In genomic region chr12:51972424-51972812, GRCh38 we compare ENCODE assay signal across 8 cellular contexts. TPM values are rescaled to one million over a fixed set of nuclear protein-coding genes. Genes with fewer than 3 reads are reported as not detected.
DNase-seq lines count a peak whose midpoint lies in the region; ATAC-seq, FAIRE-seq and TF ChIP-seq lines count a peak whose summit lies in the region.

No MANE protein-coding gene starts in this region.

- H3K27me3 ChIP-seq in K562 (ENCODE audit: control insufficient read depth in 2 of 2, insufficient read depth in 2 of 2, low read length in 2 of 2) (no peaks in the 10 kb centered on the region), mesendoderm (ENCODE audit: insufficient read depth, low read length, poor library complexity) (no peaks in the 10 kb centered on the region), tibial artery (no peaks in the 10 kb centered on the region)

- no peak overlapping the region for H2AK5ac ChIP-seq in mesendoderm (ENCODE audit: low read length)

- H3K18ac ChIP-seq in mesendoderm (ENCODE audit: low read length): no peak overlapping the region

- 0% methylated on average over 5 of the region's 5 CpGs for WGBS in K562 (ENCODE audit: insufficient coverage, low coverage, missing lambda C conversion rate)
- no CpG with 5 or more reads among the region's 5 CpGs for WGBS in mesendoderm (ENCODE audit: extremely low coverage, insufficient coverage, low lambda C conversion rate)

- H2BK5ac ChIP-seq in mesendoderm (ENCODE audit: low read length): no peak overlapping the region

- peaks cover 15% of the 10 kb centered on the region for H3K79me1 ChIP-seq in mesendoderm (ENCODE audit: low read length)

- H2BK15ac ChIP-seq in mesendoderm (replicated peaks; ENCODE audit: low read depth): no peak overlapping the region

- H2AFZ ChIP-seq in K562 (ENCODE audit: low read depth, low read length): no peak overlapping the region

- H3K9ac ChIP-seq in K562 (ENCODE audit: insufficient read depth in 1 of 2, low read depth in 2 of 2, low read length in 2 of 2) (no peak overlapping the region), mesendoderm (ENCODE audit: low read length) (no peak overlapping the region)

- H3K4ac ChIP-seq in mesendoderm (ENCODE audit: low read depth, low read length): no peak overlapping the region

- H3K23ac ChIP-seq in mesendoderm (ENCODE audit: low read length): no peak overlapping the region

- H3K79me2 ChIP-seq in K562 (ENCODE audit: control insufficient read depth, insufficient read depth, low read length) (peaks cover 24% of the 10 kb centered on the region; the same call in 2 of the 3 replicates), mesendoderm (ENCODE audit: control insufficient read depth, insufficient read depth, low read length) (peaks cover 1% of the 10 kb centered on the region)

- H3K27ac ChIP-seq in K562 (ENCODE audit: extremely low read depth, low read depth, low read length) (peak overlapping the region; percentile 34; the same call in 1 of the 3 replicates), mesendoderm (ENCODE audit: low read depth, low read length) (peak overlapping the region; percentile 4), tibial artery (peak overlapping the region in 1 of 2 donors; percentile 20)

- H3K4me3 Mint-ChIP-seq in stimulated activated naive CD8-positive, alpha-beta T cell treated with anti-CD3 and anti-CD28 coated beads, Interleukin-15, Interleukin-2, amounts not matched to agents 100 ng/mL and 50 ng/mL, for 24 hours: peak overlapping the region; percentile 34

- no peak for FAIRE-seq in K562 (lab: Jason Lieb, UNC)

- H3K4me2 ChIP-seq in K562 (ENCODE audit: insufficient read depth, low read length) (peak overlapping the region; percentile 55), mesendoderm (ENCODE audit: low read length) (no peak overlapping the region)

- H4K8ac ChIP-seq in mesendoderm (ENCODE audit: low read depth, low read length): no peak overlapping the region

- H3K36me3 ChIP-seq in K562 (ENCODE audit: control insufficient read depth, insufficient read depth, low read length): peaks cover 23% of the 10 kb centered on the region; the same call in 2 of the 3 replicates
- H3K36me3 ChIP-seq in mesendoderm (ENCODE audit: control insufficient read depth, insufficient read depth, low read length): no peaks in the 10 kb centered on the region
- peaks cover 22 to 23% (median 23%) of the 10 kb centered on the region in 3 donors for H3K36me3 ChIP-seq in tibial artery

- H3K4me1 ChIP-seq in K562 (replicated peaks in 1 of 2; ENCODE audit: control insufficient read depth in 2 of 2, insufficient read depth in 2 of 2, low read length in 2 of 2) (peaks cover 10 to 47% of the 10 kb centered on the region in 2 experiments; a peak in 4 of 5 replicates), mesendoderm (ENCODE audit: control insufficient read depth, low read depth, low read length) (peaks cover 34% of the 10 kb centered on the region), tibial artery (peaks cover 0 to 46% (median 32%) of the 10 kb centered on the region in 4 donors)

- H4K5ac ChIP-seq in mesendoderm (ENCODE audit: low read length): no peak overlapping the region

- POLR2A ChIA-PET in K562 (lab: Yijun Ruan, JAX): interaction anchor here (0.5 to 1.1 kb wide), 2 partner anchors 12 to 93 kb away, joined by 3 to 4 read pairs; no protein-coding TSS in a partner anchor

- no peaks in the 10 kb centered on the region for H3K27me3 Mint-ChIP-seq in stimulated activated naive CD8-positive, alpha-beta T cell treated with anti-CD3 and anti-CD28 coated beads, Interleukin-15, Interleukin-2, amounts not matched to agents 100 ng/mL and 50 ng/mL, for 24 hours

- H3K9me3 Mint-ChIP-seq in stimulated activated naive CD8-positive, alpha-beta T cell treated with anti-CD3 and anti-CD28 coated beads, Interleukin-15, Interleukin-2, amounts not matched to agents 100 ng/mL and 50 ng/mL, for 24 hours: no peaks in the 10 kb centered on the region

- peaks cover 20% of the 10 kb centered on the region for H3K36me3 Mint-ChIP-seq in stimulated activated naive CD8-positive, alpha-beta T cell treated with anti-CD3 and anti-CD28 coated beads, Interleukin-15, Interleukin-2, amounts not matched to agents 100 ng/mL and 50 ng/mL, for 24 hours (ENCODE audit: low read depth)

- H3K4me3 ChIP-seq in K562: no peak overlapping the region
- H3K4me3 ChIP-seq in mesendoderm (ENCODE audit: low read length): no peak overlapping the region
- no peak overlapping the region for H3K4me3 ChIP-seq in tibial artery

- no TSS peak for BruUV-seq in K562 (replicated peaks; lab: Mats Ljungman, UMichigan)

- no peak overlapping the region for H2BK120ac ChIP-seq in mesendoderm (ENCODE audit: low read depth, low read length)

- no peak overlapping the region for H3K56ac ChIP-seq in mesendoderm (ENCODE audit: low read length)

- ATAC-seq in stimulated activated naive CD8-positive, alpha-beta T cell treated with anti-CD3 and anti-CD28 coated beads, Interleukin-15, Interleukin-2, amounts not matched to agents 100 U/mL and 50 U/mL, for 24 hours: no peak
- ATAC-seq in K562 (peak; percentile 29), HG03045 (IDR thresholded peaks at IDR 0.05; ENCODE audit: unreplicated experiment) (no peak)

- no peak for DNase-seq in stimulated activated naive CD8-positive, alpha-beta T cell treated with anti-CD3 and anti-CD28 coated beads, Interleukin-15, Interleukin-2, amounts not matched to agents 100 U/mL and 50 U/mL, for 24 hours
- DNase-seq in K562 (ENCODE audit: extremely low read depth in 1 of 4, low spot score in 3 of 4) (no peak), mesendoderm (peak; percentile 34), tibial artery (no peak), HT-29 (ENCODE audit: low spot score) (no peak), NCI-H748 treated with DMSO at 0.1 percent for 48 hours (lab: John Stamatoyannopoulos, UW) (no peak)

- H3K4me1 Mint-ChIP-seq in stimulated activated naive CD8-positive, alpha-beta T cell treated with anti-CD3 and anti-CD28 coated beads, Interleukin-15, Interleukin-2, amounts not matched to agents 100 ng/mL and 50 ng/mL, for 24 hours (ENCODE audit: low read depth): peaks cover 78% of the 10 kb centered on the region

- TF ChIP-seq POLR2A in K562 (conservative IDR thresholded peaks at IDR 0.05): no peak

- CTCF ChIA-PET in K562 (lab: Yijun Ruan, JAX; ENCODE audit: low intra/inter-chr PET ratio): no interaction called here

- TF ChIP-seq CTCF in K562 (IDR thresholded peaks at IDR 0.05 in 2 of 3, conservative IDR thresholded peaks at IDR 0.05 in 1 of 3; ENCODE audit: insufficient read depth in 2 of 3, low read depth in 1 of 3, low read length in 3 of 3) (no peak), tibial artery (IDR thresholded peaks at IDR 0.05) (no peak)

- H3K27ac Mint-ChIP-seq in stimulated activated naive CD8-positive, alpha-beta T cell treated with anti-CD3 and anti-CD28 coated beads, Interleukin-15, Interleukin-2, amounts not matched to agents 100 ng/mL and 50 ng/mL, for 24 hours: peak overlapping the region; percentile 32

- peaks cover 5% of the 10 kb centered on the region for H3K9me1 ChIP-seq in K562 (ENCODE audit: control insufficient read depth, insufficient read depth, low read length)

- peaks cover 36% of the 10 kb centered on the region for H4K20me1 ChIP-seq in K562 (replicated peaks; ENCODE audit: control insufficient read depth, insufficient read depth, low read length)

- no peak for TF ChIP-seq RAD21 in K562 (CRISPR knock-in tag; conservative IDR thresholded peaks at IDR 0.05 in 1 of 2, IDR thresholded peaks at IDR 0.05 in 1 of 2)

- intact Hi-C loops in K562 (cut with micrococcal nuclease) (no loop called here), tibial artery (cut with DNase I; ENCODE audit: low total_unique reads) (no loop called here)

- H3K9me3 ChIP-seq in K562 (replicated peaks; ENCODE audit: control insufficient read depth, insufficient read depth, low read depth, low read length) (no peaks in the 10 kb centered on the region), tibial artery (no peaks in the 10 kb centered on the region)

- TF ChIP-seq EP300 in K562 (IDR thresholded peaks at IDR 0.05; ENCODE audit: low read length): no peak

- in situ Hi-C loops in K562 (cut with MboI): no loop called here

RNA-seq across cellular contexts. Expression of gene ACVR1B, which starts 20.9 kb away (rescaled TPM):
- 23.4 and 35.1 TPM in 2 replicates for total RNA-seq in K562 (2011; cell fraction: chromatin; rRNA removed; ENCODE audit: low replicate concordance)
- total RNA-seq in K562 (2011; cell fraction: nucleolus; rRNA removed): 25.7 and 30.9 TPM in 2 replicates
- total RNA-seq in K562 (2011; cell fraction: nucleoplasm; rRNA removed): 34.2 and 41.3 TPM in 2 replicates
- total RNA-seq in K562 (2014; rRNA removed): 6.8 and 8.6 TPM in 2 replicates
- 5.9 and 6.7 TPM in 2 replicates for total RNA-seq in K562 (2014; rRNA removed; fragmentation: Illumina TruSeq; extraction: Trizol)
- total RNA-seq in K562 (2015; rRNA removed; fragmentation: Illumina TruSeq; extraction: Trizol): 5.9 and 6.9 TPM in 2 replicates
- 10.3 and 15.1 TPM in 2 replicates for total RNA-seq in K562 (2021)
- polyA plus RNA-seq in K562 (2011; rRNA removed): 8.0 and 8.4 TPM in 2 replicates
- polyA plus RNA-seq in K562 (2011; cell fraction: cytosol; rRNA removed): 7.8 and 8.1 TPM in 2 replicates
- 11.1 and 12.6 TPM in 2 replicates for polyA plus RNA-seq in K562 (2011; cell fraction: nucleus; rRNA removed)
- polyA plus RNA-seq in K562 (2012): 7.8 and 12.4 TPM in 2 replicates
- 9.9 and 10.8 TPM in 2 replicates for polyA plus RNA-seq in K562 (2014; fragmentation: Illumina TruSeq; extraction: Trizol)
- polyA plus RNA-seq in K562 (2014; fragmentation: Nextera tagmentation; extraction: Ambion mirVana): under 1 TPM; 0.97 to 0.98 TPM
- polyA plus RNA-seq in K562 (2014; rRNA removed): 7.2 and 11.3 TPM in 2 replicates
- polyA minus RNA-seq in K562 (2011; rRNA and poly(A)+ RNA removed): 12.3 and 13.4 TPM in 2 replicates
- polyA minus RNA-seq in K562 (2011; cell fraction: cytosol; rRNA and poly(A)+ RNA removed): 5.4 and 7.0 TPM in 2 replicates
- 4.3 and 6.0 TPM in 2 replicates for polyA minus RNA-seq in K562 (2011; cell fraction: nucleus; rRNA and poly(A)+ RNA removed)
- polyA plus RNA-seq in mesendoderm (2013, experiment 1 of 2): 9.9 TPM
- polyA plus RNA-seq in mesendoderm (2013, experiment 2 of 2): 9.5 TPM
- 10.6 and 14.2 TPM in 2 replicates for total RNA-seq in HT-29 (2014; rRNA removed; shearing (Covaris generic))

RNA-seq across cellular contexts. Expression of gene TAMALIN, which starts 34.3 kb away (rescaled TPM):
- total RNA-seq in K562 (2011; cell fraction: chromatin; rRNA removed; ENCODE audit: low replicate concordance): 3.2 and 11.3 TPM in 2 replicates
- 5.7 and 10.0 TPM in 2 replicates for total RNA-seq in K562 (2011; cell fraction: nucleolus; rRNA removed)
- total RNA-seq in K562 (2011; cell fraction: nucleoplasm; rRNA removed): 3.2 and 3.4 TPM in 2 replicates
- 0.82 and 1.5 TPM in 2 replicates for total RNA-seq in K562 (2014; rRNA removed)
- 0.70 and 1.3 TPM in 2 replicates for total RNA-seq in K562 (2014; rRNA removed; fragmentation: Illumina TruSeq; extraction: Trizol)
- total RNA-seq in K562 (2015; rRNA removed; fragmentation: Illumina TruSeq; extraction: Trizol): 2.2 and 3.2 TPM in 2 replicates
- 1.3 and 1.5 TPM in 2 replicates for total RNA-seq in K562 (2021)
- 0.74 and 1.1 TPM in 2 replicates for polyA plus RNA-seq in K562 (2011; rRNA removed)
- polyA plus RNA-seq in K562 (2011; cell fraction: cytosol; rRNA removed): 0.46 and 1.4 TPM in 2 replicates
- 2.5 and 2.6 TPM in 2 replicates for polyA plus RNA-seq in K562 (2011; cell fraction: nucleus; rRNA removed)
- polyA plus RNA-seq in K562 (2012): 4.8 and 8.3 TPM in 2 replicates
- polyA plus RNA-seq in K562 (2014; fragmentation: Illumina TruSeq; extraction: Trizol): 0.65 and 1.1 TPM in 2 replicates
- polyA plus RNA-seq in K562 (2014; fragmentation: Nextera tagmentation; extraction: Ambion mirVana): not detected
- polyA plus RNA-seq in K562 (2014; rRNA removed): 1.2 and 1.5 TPM in 2 replicates
- 0.96 and 1.2 TPM in 2 replicates for polyA minus RNA-seq in K562 (2011; rRNA and poly(A)+ RNA removed)
- polyA minus RNA-seq in K562 (2011; cell fraction: cytosol; rRNA and poly(A)+ RNA removed): 6.1 TPM in 1 of 2 replicates, not detected in the other
- polyA minus RNA-seq in K562 (2011; cell fraction: nucleus; rRNA and poly(A)+ RNA removed): 1.8 and 2.4 TPM in 2 replicates
- polyA plus RNA-seq in mesendoderm (2013, experiment 1 of 2): 0.95 TPM
- polyA plus RNA-seq in mesendoderm (2013, experiment 2 of 2): 0.91 TPM
- 0.05 TPM in 1 of 2 replicates, not detected in the other for total RNA-seq in HT-29 (2014; rRNA removed; shearing (Covaris generic))
